In the genomic region with DNA sequence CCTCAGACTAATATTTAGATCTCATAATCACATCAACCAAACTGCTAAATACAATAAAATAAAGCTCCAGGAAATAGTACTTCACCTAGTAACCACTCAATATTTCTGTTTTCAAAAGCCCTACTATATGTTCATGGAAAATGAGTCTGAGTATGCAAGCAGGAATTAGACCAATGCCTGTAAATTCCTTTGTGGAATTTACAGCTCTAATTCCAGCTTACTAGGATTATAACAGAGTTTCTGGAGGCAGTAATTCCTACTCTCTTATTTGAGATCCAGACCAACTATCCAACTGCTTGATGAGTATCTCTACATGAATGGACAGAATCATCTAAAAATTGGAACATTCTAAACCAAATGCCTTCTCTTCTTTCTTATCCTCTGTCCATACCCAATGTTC, we compare ENCODE assay signal across 28 cellular contexts.
"Had no signal": no experiment of that assay in that cellular context is flagged by ENCODE, and none has a peak within 500 bp of the region (broad histone marks: within the 10 kb centered on the region; RNA-seq: fewer than 3 reads in every experiment).

No MANE protein-coding gene starts in this region.

- DNase-seq: activated CD4-positive, alpha-beta T cell treated with anti-CD3 and anti-CD28 coated beads for 36 hours; activated CD4-positive, CD25-positive, alpha-beta regulatory T cell; activated naive CD4-positive, alpha-beta T cell treated with Interleukin-2 at 50 U/mL for 16 hours; activated T-cell treated with anti-CD3 and anti-CD28 coated beads for 4 hours; activated T-cell treated with anti-CD3 and anti-CD28 coated beads, Interleukin-2, amount 50 U/mL, for 72 hours; anterior cingulate cortex; body of pancreas; effector CD8-positive, alpha-beta T cell; head of caudate nucleus; hippocampal formation; left cardiac atrium; left ventricle myocardium superior; mammary epithelial cell; naive B cell; nephron progenitor cell; ovary; stimulated activated CD4-positive, alpha-beta T cell treated with anti-CD3 and anti-CD28 coated beads, Interleukin-15, amount 100 ng/mL, for 24 hours; stimulated activated CD4-positive, alpha-beta T cell treated with anti-CD3 and anti-CD28 coated beads, Interleukin-2, amount 100 ng/mL, for 24 hours; stimulated activated naive B cell treated with anti-CD40 and anti-IgM and Interleukin-4, amounts not matched to agents 10 μg/mL and 1 μg/mL and 100 μg/mL, for 72 hours; stomach had no signal

- H3K27me3 ChIP-seq: body of pancreas, gastroesophageal sphincter, neutrophil, ovary, stomach, suprapubic skin, tibial nerve had no signal

- FAIRE-seq: colon, endometrium, keratinocyte had no signal

- ATAC-seq: activated CD4-positive, alpha-beta T cell treated with anti-CD3 and anti-CD28 coated beads for 36 hours; activated T-cell treated with anti-CD3 and anti-CD28 coated beads, Interleukin-2, amount 50 U/mL, for 72 hours; body of pancreas; gastroesophageal sphincter; left cardiac atrium; left ventricle myocardium superior; sciatic nerve; stimulated activated naive B cell treated with anti-CD40 and anti-IgM and Interleukin-4, amounts not matched to agents 10 μg/mL and 1 μg/mL and 100 μg/mL, for 72 hours had no signal

- H3K9me3 ChIP-seq: body of pancreas, gastroesophageal sphincter, neutrophil, ovary, stomach, suprapubic skin, tibial nerve had no signal

- H3K36me3 ChIP-seq: gastroesophageal sphincter, neutrophil, ovary, stomach, suprapubic skin, tibial nerve had no signal

- H3K4me3 ChIP-seq: body of pancreas, gastroesophageal sphincter, ovary, stomach, suprapubic skin, tibial nerve had no signal

- H3K27ac ChIP-seq: body of pancreas, gastroesophageal sphincter, neutrophil, ovary, stomach, suprapubic skin, tibial nerve had no signal
